Comparison of ENCODE assay signal across 8 cellular contexts in genomic region chr17:29568331-29569244, GRCh38. TPM values are rescaled to one million over a fixed set of nuclear protein-coding genes. Genes with fewer than 3 reads are reported as not detected.
A peak's percentile ranks its signal among the peaks of the same experiment; 100 is the strongest.
DNase-seq lines count a peak whose midpoint lies in the region; TF ChIP-seq lines count a peak whose summit lies in the region.

Gene TP53I13, plus strand, starts transcription at chr17:29568701. Its CDS starts 58 bp downstream, at chr17:29568759.

- no peak for TF ChIP-seq CTCF in HL-60 (IDR thresholded peaks at IDR 0.05; ENCODE audit: insufficient read depth, low read length)

- DNase-seq in Ammon's horn (ENCODE audit: low spot score) = peak; percentile 85
- peak; percentile 88 for DNase-seq in GM19238 (ENCODE audit: insufficient read length, low spot score)
- peak; percentile 76 to 88 for DNase-seq in HL-60 (ENCODE audit: low read depth in 1 of 2, low spot score in 1 of 2)
- peak; percentile 85 for DNase-seq in OCI-M1 (lab: John Stamatoyannopoulos, UW)
- peak; percentile 91 for DNase-seq in activated T-cell treated with anti-CD3 and anti-CD28 coated beads for 1 hour (ENCODE audit: low read depth)
- DNase-seq in epidermal melanocyte (ENCODE audit: insufficient read length, low spot score) = peak; percentile 87
- peak; percentile 90 for DNase-seq in mucosa of gallbladder (ENCODE audit: low spot score)
- peak; percentile 81 for DNase-seq in stimulated activated CD8-positive, alpha-beta memory T cell treated with anti-CD3 and anti-CD28 coated beads, Interleukin-7, amount 100 ng/mL, for 24 hours (ENCODE audit: low read depth)

- H3K27me3 ChIP-seq in HL-60 (ENCODE audit: insufficient read depth, poor library complexity, severe bottlenecking) = no peaks in the 10 kb centered on the region

- H3K27ac ChIP-seq in HL-60 (replicated peaks) = peak within 1 kb of the TSS; percentile 80

- H3K4me3 ChIP-seq in HL-60 (replicated peaks; ENCODE audit: insufficient read depth, low read length) = peak within 1 kb of the TSS; percentile 76

RNA-seq across cellular contexts. Expression of gene TP53I13, which starts in this region (rescaled TPM):
- 109 TPM for total RNA-seq in mucosa of gallbladder

Comparison
In these comparisons a context has a peak if more than half of its experiments do, and no peak if none do; other contexts are left out.
1. Peak in every context shown above with its lines: DNase-seq, H3K4me3 ChIP-seq and H3K27ac ChIP-seq.